Comparison of ENCODE assay signal across 31 cellular contexts in genomic region chr13:19154843-19155242, GRCh38. TPM values are rescaled to one million over a fixed set of nuclear protein-coding genes. Genes with fewer than 3 reads are reported as not detected.
"Had no signal": no experiment of that assay in that cellular context is flagged by ENCODE, and none has a peak within 500 bp of the region (broad histone marks: within the 10 kb centered on the region; RNA-seq: fewer than 3 reads in every experiment).

No MANE protein-coding gene starts in this region.

- H3K4me1 ChIP-seq: neural progenitor cell, parathyroid adenoma, psoas muscle, thyroid gland, tibial nerve, uterus had no signal

- DNase-seq: naive thymus-derived CD4-positive, alpha-beta T cell; natural killer cell; occipital lobe; ovary; psoas muscle; right cardiac atrium; spleen; stimulated activated CD4-positive, alpha-beta T cell treated with anti-CD3 and anti-CD28 coated beads, Interleukin-12 subunit alpha, Interleukin-12 subunit beta, amount 100 ng/mL, for 4 hours; stimulated activated CD4-positive, alpha-beta T cell treated with anti-CD3 and anti-CD28 coated beads, Interleukin-4, amount 100 ng/mL, for 1 hour; stimulated activated CD4-positive, alpha-beta T cell treated with anti-CD3 and anti-CD28 coated beads, Interleukin-4, amount 100 ng/mL, for 4 hours; stimulated activated naive CD4-positive, alpha-beta T cell; thyroid gland; trophoblast cell; uterus had no signal

- H3K4me3 ChIP-seq: neural progenitor cell, ovary, psoas muscle, skin epidermis, smooth muscle cell, spleen, thoracic aorta, thyroid gland, tibial nerve, upper lobe of left lung, uterus had no signal

- ATAC-seq: naive thymus-derived CD4-positive, alpha-beta T cell; psoas muscle; right cardiac atrium; sciatic nerve; stimulated activated memory B cell treated with anti-CD40 and anti-IgM and Interleukin-4, amounts not matched to agents 10 μg/mL and 1 μg/mL and 100 μg/mL, for 72 hours; stimulated activated naive CD8-positive, alpha-beta T cell treated with anti-CD3 and anti-CD28 coated beads, Interleukin-15, Interleukin-2, amounts not matched to agents 100 U/mL and 50 U/mL, for 24 hours had no signal

- H3K27me3 ChIP-seq: neural progenitor cell, ovary, spleen, thyroid gland, tibial nerve, upper lobe of left lung, uterus had no signal

- H3K9ac ChIP-seq: neural progenitor cell, parathyroid adenoma had no signal

- H3K9me3 ChIP-seq: ovary, psoas muscle, thoracic aorta, thyroid gland, uterus had no signal

- H3K4me2 ChIP-seq: neural progenitor cell, smooth muscle cell had no signal

- H3K27ac ChIP-seq: neural progenitor cell, ovary, parathyroid adenoma, psoas muscle, skin epidermis, spleen, thoracic aorta, thyroid gland, tibial nerve, upper lobe of left lung, uterus had no signal

- H3K36me3 ChIP-seq: neural progenitor cell, ovary, spleen, thoracic aorta, thyroid gland, tibial nerve, upper lobe of left lung, uterus had no signal

RNA-seq across cellular contexts. Expression of gene TUBA3C, which starts 26.8 kb away (rescaled TPM):
- total RNA-seq: naive thymus-derived CD4-positive, alpha-beta T cell; natural killer cell; occipital lobe; osteoblast; ovary; progenitor cell of endocrine pancreas; psoas muscle; renal cortical epithelial cell; right cardiac atrium; sciatic nerve; smooth muscle cell; spleen; subcutaneous adipose tissue; temporal lobe; thoracic aorta; tibial nerve; upper lobe of left lung; urinary bladder; uterus had no signal
- polyA plus RNA-seq: naive thymus-derived CD4-positive, alpha-beta T cell; neural cell; ovary; smooth muscle cell; spleen; urinary bladder had no signal
